In the genomic region with DNA sequence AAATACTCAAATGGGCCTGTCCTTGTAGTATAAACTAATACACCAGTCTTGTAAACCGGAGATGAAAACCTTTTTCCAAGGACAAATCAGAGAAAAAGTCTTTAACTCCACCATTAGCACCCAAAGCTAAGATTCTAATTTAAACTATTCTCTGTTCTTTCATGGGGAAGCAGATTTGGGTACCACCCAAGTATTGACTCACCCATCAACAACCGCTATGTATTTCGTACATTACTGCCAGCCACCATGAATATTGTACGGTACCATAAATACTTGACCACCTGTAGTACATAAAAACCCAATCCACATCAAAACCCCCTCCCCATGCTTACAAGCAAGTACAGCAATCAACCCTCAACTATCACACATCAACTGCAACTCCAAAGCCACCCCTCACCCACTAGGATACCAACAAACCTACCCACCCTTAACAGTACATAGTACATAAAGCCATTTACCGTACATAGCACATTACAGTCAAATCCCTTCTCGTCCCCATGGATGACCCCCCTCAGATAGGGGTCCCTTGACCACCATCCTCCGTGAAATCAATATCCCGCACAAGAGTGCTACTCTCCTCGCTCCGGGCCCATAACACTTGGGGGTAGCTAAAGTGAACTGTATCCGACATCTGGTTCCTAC, we compare ENCODE assay signal across 21 cellular contexts.
DNase-seq lines count a peak whose midpoint lies in the region; ATAC-seq, FAIRE-seq and TF ChIP-seq lines count a peak whose summit lies in the region.
"Had no signal": no experiment of that assay in that cellular context is flagged by ENCODE, and none has a peak within 500 bp of the region (broad histone marks: within the 10 kb centered on the region; RNA-seq: fewer than 3 reads in every experiment).

No MANE protein-coding gene starts in this region.

- no peak overlapping the region for H2AFZ ChIP-seq in HepG2 (ENCODE audit: low read length)
- no peak overlapping the region for H2AFZ ChIP-seq in K562 (ENCODE audit: low read depth, low read length)

- H3K9me3 Mint-ChIP-seq in activated T-cell treated with anti-CD3 and anti-CD28 coated beads, Interleukin-2, amount 50 U/mL, for 24 hours = no peaks in the 10 kb centered on the region
- H3K9me3 Mint-ChIP-seq: CD4-positive, alpha-beta T cell; CD8-positive, alpha-beta T cell had no signal

- H3K9me3 ChIP-seq in HepG2 (ENCODE audit: low read length) = no peaks in the 10 kb centered on the region
- no peaks in the 10 kb centered on the region for H3K9me3 ChIP-seq in right lobe of liver
- H3K9me3 ChIP-seq in K562 (replicated peaks; ENCODE audit: control insufficient read depth, insufficient read depth, low read depth, low read length) = no peaks in the 10 kb centered on the region
- H3K9me3 ChIP-seq: A549; BLaER1 treated with 17β-estradiol and CSF1 and Interleukin-3, amounts not matched to agents 10 nM and 100 nM; Caco-2 had no signal

- H3K4me2 ChIP-seq in HepG2 (ENCODE audit: low read depth, low read length) (no peak overlapping the region), K562 (ENCODE audit: insufficient read depth, low read length) (no peak overlapping the region)
- H3K4me2 ChIP-seq: A549; BLaER1 treated with 17β-estradiol and CSF1 and Interleukin-3, amounts not matched to agents 10 nM and 100 nM had no signal

- ATAC-seq in HepG2 (no peak), right lobe of liver (no peak), K562 (no peak), left ventricle myocardium superior (no peak)
- ATAC-seq: A549; CD8-positive, alpha-beta T cell had no signal

- H3K27me3 ChIP-seq in HepG2 (ENCODE audit: control insufficient read depth in 1 of 2, insufficient read depth in 2 of 2, low read length in 2 of 2) (no peaks in the 10 kb centered on the region), right lobe of liver (no peaks in the 10 kb centered on the region), K562 (ENCODE audit: control insufficient read depth in 2 of 2, insufficient read depth in 2 of 2, low read length in 2 of 2) (no peaks in the 10 kb centered on the region)
- H3K27me3 ChIP-seq: BLaER1 treated with 17β-estradiol and CSF1 and Interleukin-3, amounts not matched to agents 10 nM and 100 nM had no signal

- H3K27ac ChIP-seq in HepG2 (ENCODE audit: extremely low read length, insufficient read depth, low read length) (no peak overlapping the region), right lobe of liver (no peak overlapping the region), K562 (ENCODE audit: extremely low read depth, low read depth, low read length) (no peak overlapping the region)
- H3K27ac ChIP-seq: 22Rv1; A549; BLaER1 treated with 17β-estradiol and CSF1 and Interleukin-3, amounts not matched to agents 10 nM and 100 nM; C4-2B had no signal

- H4K20me1 ChIP-seq in HepG2 (ENCODE audit: insufficient read depth, low read length) (no peaks in the 10 kb centered on the region), K562 (replicated peaks; ENCODE audit: control insufficient read depth, insufficient read depth, low read length) (no peaks in the 10 kb centered on the region)
- H4K20me1 ChIP-seq: BLaER1 treated with 17β-estradiol and CSF1 and Interleukin-3, amounts not matched to agents 10 nM and 100 nM had no signal

- H3K4me1 Mint-ChIP-seq in activated T-cell treated with anti-CD3 and anti-CD28 coated beads, Interleukin-2, amount 50 U/mL, for 24 hours (ENCODE audit: low read depth) = no peaks in the 10 kb centered on the region
- H3K4me1 Mint-ChIP-seq: B cell had no signal

- no peaks in the 10 kb centered on the region for H3K36me3 Mint-ChIP-seq in activated T-cell treated with anti-CD3 and anti-CD28 coated beads, Interleukin-2, amount 50 U/mL, for 24 hours (ENCODE audit: low read depth)
- H3K36me3 Mint-ChIP-seq: CD8-positive, alpha-beta T cell had no signal

- H3K4me3 ChIP-seq in HepG2 (replicated peaks in 1 of 3; ENCODE audit: insufficient read depth in 1 of 3, low read depth in 2 of 3, low read length in 3 of 3) = no peak overlapping the region
- no peak overlapping the region for H3K4me3 ChIP-seq in right lobe of liver
- no peak overlapping the region for H3K4me3 ChIP-seq in K562
- H3K4me3 ChIP-seq: A549; BLaER1 treated with 17β-estradiol and CSF1 and Interleukin-3, amounts not matched to agents 10 nM and 100 nM had no signal

- TF ChIP-seq EP300 in HepG2 (IDR thresholded peaks at IDR 0.05; ENCODE audit: low read depth in 2 of 2, low read length in 2 of 2) (no peak), HepG2 (CRISPR knock-in tag; IDR thresholded peaks at IDR 0.05; ENCODE audit: borderline replicate concordance) (no peak), K562 (IDR thresholded peaks at IDR 0.05; ENCODE audit: low read length) (no peak)

- BruUV-seq in HepG2 (replicated peaks; lab: Mats Ljungman, UMichigan) (no TSS peak), K562 (replicated peaks; lab: Mats Ljungman, UMichigan) (no TSS peak)

- no peak for TF ChIP-seq CTCF in HepG2 (CRISPR knock-in tag; IDR thresholded peaks at IDR 0.05)
- no peak for TF ChIP-seq CTCF in right lobe of liver (IDR thresholded peaks at IDR 0.05)
- no peak for TF ChIP-seq CTCF in K562 (IDR thresholded peaks at IDR 0.05 in 2 of 3, conservative IDR thresholded peaks at IDR 0.05 in 1 of 3; ENCODE audit: insufficient read depth in 2 of 3, low read depth in 1 of 3, low read length in 3 of 3)

- H3K9me1 ChIP-seq in K562 (ENCODE audit: control insufficient read depth, insufficient read depth, low read length) = no peaks in the 10 kb centered on the region

- FAIRE-seq in HepG2 (lab: Jason Lieb, UNC) = no peak
- no peak for FAIRE-seq in K562 (lab: Jason Lieb, UNC)
- FAIRE-seq: A549, D721Med, G401.6, GM12891, GM19239 had no signal

- H3K36me3 ChIP-seq in HepG2 (replicated peaks in 1 of 2; ENCODE audit: control insufficient read depth in 1 of 2, insufficient read depth in 2 of 2, low read length in 2 of 2) = no peaks in the 10 kb centered on the region
- no peaks in the 10 kb centered on the region for H3K36me3 ChIP-seq in right lobe of liver
- no peaks in the 10 kb centered on the region for H3K36me3 ChIP-seq in K562 (ENCODE audit: control insufficient read depth, insufficient read depth, low read length)
- H3K36me3 ChIP-seq: BLaER1 treated with 17β-estradiol and CSF1 and Interleukin-3, amounts not matched to agents 10 nM and 100 nM had no signal

- in situ Hi-C loops in HepG2 (cut with HindIII; ENCODE audit: extremely low pct_ligation_motif_present, low pct_unique_long_range_greater_than_20kb) (no loop called here), K562 (cut with MboI) (no loop called here)

- TF ChIP-seq POLR2A in HepG2 (IDR thresholded peaks at IDR 0.05; ENCODE audit: insufficient read depth in 1 of 2, low read depth in 2 of 2, low read length in 2 of 2) = no peak
- TF ChIP-seq POLR2A in right lobe of liver (IDR thresholded peaks at IDR 0.05) = no peak
- no peak for TF ChIP-seq POLR2A in K562 (conservative IDR thresholded peaks at IDR 0.05)

- no peak for TF ChIP-seq RAD21 in HepG2 (CRISPR knock-in tag; IDR thresholded peaks at IDR 0.05)
- no peak for TF ChIP-seq RAD21 in K562 (CRISPR knock-in tag; conservative IDR thresholded peaks at IDR 0.05 in 1 of 2, IDR thresholded peaks at IDR 0.05 in 1 of 2)

- no peaks in the 10 kb centered on the region for H3K79me2 ChIP-seq in HepG2 (ENCODE audit: insufficient read depth, low read length)
- H3K79me2 ChIP-seq in K562 (ENCODE audit: control insufficient read depth, insufficient read depth, low read length) = no peaks in the 10 kb centered on the region

- H3K9ac ChIP-seq in HepG2 (ENCODE audit: insufficient read depth, low read depth, low read length) (no peak overlapping the region), K562 (ENCODE audit: insufficient read depth in 1 of 2, low read depth in 2 of 2, low read length in 2 of 2) (no peak overlapping the region)
- H3K9ac ChIP-seq: BLaER1 treated with 17β-estradiol and CSF1 and Interleukin-3, amounts not matched to agents 10 nM and 100 nM had no signal

- H3K4me3 Mint-ChIP-seq in activated T-cell treated with anti-CD3 and anti-CD28 coated beads, Interleukin-2, amount 50 U/mL, for 24 hours = no peak overlapping the region
- H3K4me3 Mint-ChIP-seq: B cell; CD4-positive, alpha-beta T cell; CD8-positive, alpha-beta T cell had no signal

- CTCF ChIA-PET in HepG2 (lab: Yijun Ruan, JAX; ENCODE audit: low intra/inter-chr PET ratio, low total read pairs) = interaction anchor here (8.0 kb wide), 1 partner anchor 13 kb away, joined by 518 read pairs; no protein-coding TSS in a partner anchor
- CTCF ChIA-PET in K562 (lab: Yijun Ruan, JAX; ENCODE audit: low intra/inter-chr PET ratio) = interaction anchor here (7.2 kb wide), 1 partner anchor 12 kb away, joined by 1054 read pairs; no protein-coding TSS in a partner anchor

- intact Hi-C loops in HepG2 (cut with micrococcal nuclease; ENCODE audit: unreplicated experiment) (no loop called here), right lobe of liver (cut with DNase I) (no loop called here), K562 (cut with micrococcal nuclease) (no loop called here), left ventricle myocardium superior (cut with micrococcal nuclease) (no loop called here)

- no peaks in the 10 kb centered on the region for H3K4me1 ChIP-seq in HepG2 (ENCODE audit: insufficient read depth, low read length)
- H3K4me1 ChIP-seq in right lobe of liver = no peaks in the 10 kb centered on the region
- H3K4me1 ChIP-seq in K562 (replicated peaks in 1 of 2; ENCODE audit: control insufficient read depth in 2 of 2, insufficient read depth in 2 of 2, low read length in 2 of 2) = no peaks in the 10 kb centered on the region
- H3K4me1 ChIP-seq: A549; BLaER1 treated with 17β-estradiol and CSF1 and Interleukin-3, amounts not matched to agents 10 nM and 100 nM; Caco-2 had no signal

- no peak for DNase-seq in HepG2 (ENCODE audit: low spot score)
- DNase-seq in right lobe of liver = no peak
- DNase-seq in K562 (ENCODE audit: extremely low read depth in 1 of 4, low spot score in 3 of 4) = no peak
- DNase-seq in activated T-cell treated with anti-CD3 and anti-CD28 coated beads, Interleukin-2, amount 50 U/mL, for 24 hours = no peak
- DNase-seq in left ventricle myocardium superior = no peak
- DNase-seq: AML-193; Caco-2; Calu3; CD4-positive, alpha-beta T cell; CD8-positive, alpha-beta T cell; DMS79 treated with DMSO at 0.1 percent for 48 hours; GF-D8 had no signal

- WGBS in HepG2 (ENCODE audit: low lambda C conversion rate) = under 1% methylated on average over 11 of the region's 11 CpGs
- 0% methylated on average over 11 of the region's 11 CpGs for WGBS in right lobe of liver (ENCODE audit: insufficient coverage, low coverage, low lambda C conversion rate, missing lambda C conversion rate)
- under 1% methylated on average over 11 of the region's 11 CpGs for WGBS in K562 (ENCODE audit: insufficient coverage, low coverage, missing lambda C conversion rate)

- POLR2A ChIA-PET in HepG2 (lab: Yijun Ruan, JAX) = interaction anchor here (7.4 kb wide), 1 partner anchor 12 kb away, joined by 3907 read pairs; no protein-coding TSS in a partner anchor
- POLR2A ChIA-PET in K562 (lab: Yijun Ruan, JAX) = interaction anchor here (9.0 kb wide), 1 partner anchor 12 kb away, joined by 53806 read pairs; no protein-coding TSS in a partner anchor

- no peaks in the 10 kb centered on the region for H3K27me3 Mint-ChIP-seq in activated T-cell treated with anti-CD3 and anti-CD28 coated beads, Interleukin-2, amount 50 U/mL, for 24 hours
- H3K27me3 Mint-ChIP-seq: B cell; CD4-positive, alpha-beta T cell had no signal

- H3K27ac Mint-ChIP-seq in activated T-cell treated with anti-CD3 and anti-CD28 coated beads, Interleukin-2, amount 50 U/mL, for 24 hours = no peak overlapping the region
- H3K27ac Mint-ChIP-seq: B cell; CD4-positive, alpha-beta T cell; CD8-positive, alpha-beta T cell had no signal

Comparison
In these comparisons a context has a peak if more than half of its experiments do, and no peak if none do; other contexts are left out.
1. Of the 241 proteins assayed by ChIP-seq in both HepG2 and K562: peak only in HepG2: CCAR2, PCBP2, RBM22 and XRCC5; only in K562: TBP; in both: HNRNPH1; in neither: 235.